Comparison of ENCODE assay signal across 10 cellular contexts in genomic region chr10:7028809-7029166, GRCh38.
"Had no signal": no experiment of that assay in that cellular context is flagged by ENCODE, and none has a peak within 500 bp of the region (broad histone marks: within the 10 kb centered on the region; RNA-seq: fewer than 3 reads in every experiment).

No MANE protein-coding gene starts in this region.

- DNase-seq: activated CD4-positive, alpha-beta T cell treated with anti-CD3 and anti-CD28 coated beads, Interleukin-2, amount 50 U/mL, for 48 hours; activated effector memory CD4-positive, alpha-beta T cell treated with Interleukin-2 at 50 U/mL for 16 hours; glutamatergic neuron; naive thymus-derived CD4-positive, alpha-beta T cell; small intestine; trophoblast cell had no signal

- H3K4me1 Mint-ChIP-seq: stimulated activated memory B cell treated with anti-CD40 and anti-IgM and Interleukin-4, amounts not matched to agents 10 μg/mL and 1 μg/mL and 100 μg/mL, for 72 hours had no signal

- H3K27ac Mint-ChIP-seq: stimulated activated memory B cell treated with anti-CD40 and anti-IgM and Interleukin-4, amounts not matched to agents 10 μg/mL and 1 μg/mL and 100 μg/mL, for 72 hours had no signal

- H3K27ac ChIP-seq: ascending aorta, esophagus muscularis mucosa, right atrium auricular region had no signal

- H3K4me3 Mint-ChIP-seq: naive thymus-derived CD4-positive, alpha-beta T cell; stimulated activated memory B cell treated with anti-CD40 and anti-IgM and Interleukin-4, amounts not matched to agents 10 μg/mL and 1 μg/mL and 100 μg/mL, for 72 hours had no signal

- ATAC-seq: naive thymus-derived CD4-positive, alpha-beta T cell; stimulated activated memory B cell treated with anti-CD40 and anti-IgM and Interleukin-4, amounts not matched to agents 10 μg/mL and 1 μg/mL and 100 μg/mL, for 72 hours had no signal

- H3K27me3 Mint-ChIP-seq: naive thymus-derived CD4-positive, alpha-beta T cell had no signal
